ENCODE assay signal across 19 cellular contexts in the genomic region with DNA sequence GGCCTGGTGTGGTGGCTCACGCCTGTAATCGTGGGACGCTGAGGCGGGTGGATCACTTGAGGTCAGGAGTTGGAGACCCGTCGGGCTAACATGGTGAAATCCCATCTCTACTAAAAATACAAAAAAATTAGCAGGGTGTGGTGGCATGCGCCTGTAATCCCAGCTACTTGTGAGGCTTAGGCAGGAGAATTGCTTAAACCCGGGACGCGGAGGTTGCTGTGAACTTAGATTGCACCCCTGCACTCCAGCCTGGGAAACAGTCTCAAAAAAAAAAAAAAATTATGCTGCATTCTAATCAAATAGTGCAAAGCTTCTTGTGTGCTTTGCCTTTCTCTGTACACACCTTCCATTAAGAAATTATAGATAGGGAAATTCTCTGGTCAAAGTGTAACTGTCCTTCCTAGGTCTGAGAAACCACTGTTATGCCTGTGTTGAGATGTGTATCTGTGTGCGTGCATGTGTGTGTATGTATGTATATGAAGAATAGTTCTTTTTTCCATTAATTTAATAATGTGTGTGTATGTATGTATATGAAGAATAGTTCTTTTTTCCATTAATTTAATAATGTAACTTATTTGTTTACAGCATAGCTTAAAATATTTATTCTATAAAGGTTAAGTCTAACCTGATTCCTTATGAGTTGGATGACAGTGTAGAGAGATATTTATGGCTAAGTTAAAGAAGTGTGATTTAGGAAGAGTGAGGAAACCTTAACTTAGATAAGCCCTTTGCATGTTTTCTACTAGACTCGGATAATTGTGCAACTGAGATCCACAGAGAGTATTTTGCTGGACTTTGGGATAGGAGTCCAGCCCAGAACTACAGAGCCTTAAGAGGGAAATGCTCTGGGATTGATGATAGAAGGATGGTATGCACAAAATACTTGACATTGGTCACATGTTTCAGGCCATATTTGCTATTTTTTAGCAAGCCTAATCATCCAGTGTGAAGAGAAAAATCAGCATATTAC. TPM values are rescaled to one million over a fixed set of nuclear protein-coding genes. Genes with fewer than 3 reads are reported as not detected.
DNase-seq lines count a peak whose midpoint lies in the region; ATAC-seq, FAIRE-seq and TF ChIP-seq lines count a peak whose summit lies in the region.
"Had no signal": no experiment of that assay in that cellular context is flagged by ENCODE, and none has a peak within 500 bp of the region (broad histone marks: within the 10 kb centered on the region; RNA-seq: fewer than 3 reads in every experiment).

No MANE protein-coding gene starts in this region.

- CTCF ChIA-PET in activated CD8-positive, alpha-beta T cell treated with anti-CD3 and anti-CD28 coated beads, Interleukin-2, amount 10 ng/mL, durations not matched to agents 7 days and 5 days (lab: Charles Lee), result interaction anchor here (0.7 to 5.5 kb wide), 5 partner anchors 10 to 106 kb away, joined by 3 to 68 read pairs (median 24); no protein-coding TSS in a partner anchor

- ATAC-seq in left ventricle myocardium superior (peak; percentile 38), Right ventricle myocardium superior (ENCODE audit: poor library complexity) (no peak)
- ATAC-seq in activated CD8-positive, alpha-beta T cell treated with anti-CD3 and anti-CD28 coated beads, Interleukin-2, amount 10 ng/mL, durations not matched to agents 7 days and 5 days, result peak; percentile 7
- ATAC-seq: natural killer cell treated with Interleukin-12 subunit alpha and Interleukin-12 subunit beta and Interleukin-15 and Interleukin-18, amount 100 ng/mL, for 72 hours had no signal

- POLR2A ChIA-PET in activated CD8-positive, alpha-beta T cell treated with anti-CD3 and anti-CD28 coated beads, Interleukin-2, amount 10 ng/mL, durations not matched to agents 7 days and 5 days (lab: Charles Lee), result interaction anchor here (0.6 to 6.5 kb wide), 11 partner anchors 10 to 470 kb away, joined by 3 to 84 read pairs (median 9); partner anchors contain the start of genes CTLA4 and ICOS

- intact Hi-C loops in left ventricle myocardium superior (cut with micrococcal nuclease), result no loop called here
- intact Hi-C loops in Right ventricle myocardium superior (cut with DNase I), result no loop called here

- H3K27ac Mint-ChIP-seq in activated CD8-positive, alpha-beta T cell treated with anti-CD3 and anti-CD28 coated beads, Interleukin-2, amount 10 ng/mL, durations not matched to agents 7 days and 5 days, result peak overlapping the region; percentile 88

- TF ChIP-seq CTCF in GM20000 (IDR thresholded peaks at IDR 0.05; ENCODE audit: extremely low read depth, missing control alignments), result no peak

- DNase-seq in left ventricle myocardium superior (no peak), Right ventricle myocardium superior (no peak), NCI-H446 (lab: John Stamatoyannopoulos, UW) (no peak), GM20000 (ENCODE audit: low spot score) (no peak), COLO668 (lab: John Stamatoyannopoulos, UW; ENCODE audit: unreplicated experiment) (no peak), DMS79 treated with DMSO at 0.1 percent for 48 hours (lab: John Stamatoyannopoulos, UW) (no peak)
- DNase-seq in activated CD8-positive, alpha-beta T cell treated with anti-CD3 and anti-CD28 coated beads, Interleukin-2, amount 10 ng/mL, durations not matched to agents 7 days and 5 days, result no peak
- DNase-seq: activated effector memory CD4-positive, alpha-beta T cell treated with anti-CD3 and anti-CD28 coated beads, Interleukin-2, amount 50 U/mL, for 16 hours; effector CD8-positive, alpha-beta T cell; GM23248; NCI-H1930; NCI-H510A; PC-9; testis had no signal

- no peaks in the 10 kb centered on the region for H3K9me3 Mint-ChIP-seq in activated CD8-positive, alpha-beta T cell treated with anti-CD3 and anti-CD28 coated beads, Interleukin-2, amount 10 ng/mL, durations not matched to agents 7 days and 5 days (ENCODE audit: insufficient read depth)

- no peaks in the 10 kb centered on the region for H3K27me3 Mint-ChIP-seq in activated CD8-positive, alpha-beta T cell treated with anti-CD3 and anti-CD28 coated beads, Interleukin-2, amount 10 ng/mL, durations not matched to agents 7 days and 5 days (ENCODE audit: low read depth)

- FAIRE-seq in islet of Langerhans (lab: Jason Lieb, UNC), result peak; percentile 24
- FAIRE-seq: D721Med had no signal

- H3K36me3 Mint-ChIP-seq in activated CD8-positive, alpha-beta T cell treated with anti-CD3 and anti-CD28 coated beads, Interleukin-2, amount 10 ng/mL, durations not matched to agents 7 days and 5 days (ENCODE audit: low read depth), result peaks cover 30% of the 10 kb centered on the region
- H3K36me3 Mint-ChIP-seq: natural killer cell treated with Interleukin-12 subunit alpha and Interleukin-12 subunit beta and Interleukin-15 and Interleukin-18, amount 100 ng/mL, for 72 hours had no signal

- peak overlapping the region; percentile 72 for H3K4me3 Mint-ChIP-seq in activated CD8-positive, alpha-beta T cell treated with anti-CD3 and anti-CD28 coated beads, Interleukin-2, amount 10 ng/mL, durations not matched to agents 7 days and 5 days
- H3K4me3 Mint-ChIP-seq: natural killer cell treated with Interleukin-12 subunit alpha and Interleukin-12 subunit beta and Interleukin-15 and Interleukin-18, amount 100 ng/mL, for 72 hours had no signal

- H3K4me1 Mint-ChIP-seq in activated CD8-positive, alpha-beta T cell treated with anti-CD3 and anti-CD28 coated beads, Interleukin-2, amount 10 ng/mL, durations not matched to agents 7 days and 5 days (ENCODE audit: low read depth), result peaks cover 87% of the 10 kb centered on the region

RNA-seq across cellular contexts. Expression of gene CD28, which starts 2.7 kb away (rescaled TPM):
- 0.92 TPM for total RNA-seq in left ventricle myocardium superior
- 0.75 TPM for total RNA-seq in Right ventricle myocardium superior
- 10 to 100 TPM; 25.6 to 27.2 TPM for total RNA-seq in activated CD8-positive, alpha-beta T cell treated with anti-CD3 and anti-CD28 coated beads, Interleukin-2, amount 10 ng/mL, durations not matched to agents 7 days and 5 days
- total RNA-seq: HT-29, M059J, PC-9 had no signal

Comparison
In these comparisons a context has a peak if more than half of its experiments do, and no peak if none do; other contexts are left out.
1. RNA of gene CD28, which starts 2.7 kb away (total RNA-seq): 25.6 to 27.2 TPM in activated CD8-positive, alpha-beta T cell treated with anti-CD3 and anti-CD28 coated beads, Interleukin-2, amount 10 ng/mL, durations not matched to agents 7 days and 5 days; 0.92 TPM in left ventricle myocardium superior (single experiment) and 0.75 TPM in Right ventricle myocardium superior (single experiment); every median in the first group is over 10 times any median in the second.